Comparison of ENCODE assay signal across 34 cellular contexts in genomic region chr1:25042876-25043580, GRCh38.
"Had no signal": no experiment of that assay in that cellular context is flagged by ENCODE, and none has a peak within 500 bp of the region (broad histone marks: within the 10 kb centered on the region; RNA-seq: fewer than 3 reads in every experiment).

No MANE protein-coding gene starts in this region.

- H3K27ac ChIP-seq: brain microvascular endothelial cell, epithelial cell of prostate, esophagus squamous epithelium, gastroesophageal sphincter, WERI-Rb-1 had no signal

- H3K4me3 Mint-ChIP-seq: activated B cell treated with CpG ODN at 0.5 μM for 24 hours; activated CD8-positive, alpha-beta T cell treated with anti-CD3 and anti-CD28 coated beads for 36 hours; activated naive CD8-positive, alpha-beta T cell; activated T-cell treated with anti-CD3 and anti-CD28 coated beads, Interleukin-2, amount 50 U/mL, for 4 hours; activated T-helper 17 cell treated with anti-CD3 and anti-CD28 coated beads, Interleukin-2, amount 50 U/mL, for 72 hours; central memory CD8-positive, alpha-beta T cell; T-helper 17 cell; T-helper 2 cell treated with Interferon-gamma antibody and Interleukin-4, amounts not matched to agents 5 μg/mL and 100 μg/mL, for 36 hours had no signal

- DNase-seq: activated B cell treated with CpG ODN at 0.5 μM for 24 hours; activated CD4-positive, alpha-beta T cell treated with anti-CD3 and anti-CD28 coated beads for 48 hours; activated CD4-positive, alpha-beta T cell treated with anti-CD3 and anti-CD28 coated beads, Interleukin-2, amount 50 U/mL, for 1 hour; activated CD4-positive, alpha-beta T cell treated with anti-CD3 and anti-CD28 coated beads, Interleukin-2, amount 50 U/mL, for 48 hours; activated CD8-positive, alpha-beta memory T cell treated with anti-CD3 and anti-CD28 coated beads for 24 hours; activated CD8-positive, alpha-beta T cell treated with anti-CD3 and anti-CD28 coated beads for 36 hours; activated effector memory CD4-positive, alpha-beta T cell treated with Interleukin-2 at 50 U/mL for 16 hours; activated gamma-delta T cell treated with Interleukin-2 at 50 U/mL for 16 hours; activated naive CD4-positive, alpha-beta T cell treated with anti-CD3 and anti-CD28 coated beads, Interleukin-2, amount 50 U/mL, for 16 hours; activated naive CD4-positive, alpha-beta T cell treated with Interleukin-2 at 50 U/mL for 16 hours; activated T-cell treated with anti-CD3 and anti-CD28 coated beads, Interleukin-2, amount 50 U/mL, for 4 hours; amniotic stem cell; anterior cingulate cortex; brain microvascular endothelial cell; cortex of kidney; dermis blood vessel endothelial cell; effector CD4-positive, alpha-beta T cell; esophagus squamous epithelium; foreskin melanocyte; T-helper 1 cell; T-helper 17 cell; T1000; WERI-Rb-1 had no signal

- H3K9me3 ChIP-seq: esophagus squamous epithelium had no signal

- H3K4me1 Mint-ChIP-seq: activated T-helper 17 cell treated with anti-CD3 and anti-CD28 coated beads, Interleukin-2, amount 50 U/mL, for 72 hours had no signal

- H3K36me3 Mint-ChIP-seq: activated naive CD8-positive, alpha-beta T cell had no signal

- H3K36me3 ChIP-seq: brain microvascular endothelial cell, esophagus squamous epithelium, gastroesophageal sphincter, WERI-Rb-1 had no signal

- H3K4me3 ChIP-seq: esophagus squamous epithelium, gastroesophageal sphincter had no signal

- FAIRE-seq: astrocyte, colon, endometrium, endothelial cell of umbilical vein had no signal

- H3K27me3 Mint-ChIP-seq: activated B cell treated with CpG ODN at 0.5 μM for 24 hours; activated CD8-positive, alpha-beta T cell treated with anti-CD3 and anti-CD28 coated beads for 36 hours; activated naive CD8-positive, alpha-beta T cell; activated T-helper 17 cell treated with anti-CD3 and anti-CD28 coated beads, Interleukin-2, amount 50 U/mL, for 72 hours; central memory CD8-positive, alpha-beta T cell had no signal

- H3K27ac Mint-ChIP-seq: activated B cell treated with CpG ODN at 0.5 μM for 24 hours; activated CD8-positive, alpha-beta T cell treated with anti-CD3 and anti-CD28 coated beads for 36 hours; activated naive CD8-positive, alpha-beta T cell; activated T-helper 17 cell treated with anti-CD3 and anti-CD28 coated beads, Interleukin-2, amount 50 U/mL, for 72 hours; T-helper 17 cell; T-helper 2 cell treated with Interferon-gamma antibody and Interleukin-4, amounts not matched to agents 5 μg/mL and 100 μg/mL, for 36 hours had no signal

- H3K9me3 Mint-ChIP-seq: activated B cell treated with CpG ODN at 0.5 μM for 24 hours; activated CD8-positive, alpha-beta T cell treated with anti-CD3 and anti-CD28 coated beads for 36 hours; activated T-cell treated with anti-CD3 and anti-CD28 coated beads, Interleukin-2, amount 50 U/mL, for 4 hours; activated T-helper 17 cell treated with anti-CD3 and anti-CD28 coated beads, Interleukin-2, amount 50 U/mL, for 72 hours; central memory CD8-positive, alpha-beta T cell; T-helper 2 cell treated with Interferon-gamma antibody and Interleukin-4, amounts not matched to agents 5 μg/mL and 100 μg/mL, for 36 hours had no signal

- ATAC-seq: activated CD4-positive, CD25-positive, alpha-beta regulatory T cell treated with anti-CD3 and anti-CD28 coated beads, Interleukin-2, amount 50 U/mL, for 24 hours; activated CD8-positive, alpha-beta T cell treated with anti-CD3 and anti-CD28 coated beads for 36 hours; activated T-helper 17 cell treated with anti-CD3 and anti-CD28 coated beads, Interleukin-2, amount 50 U/mL, for 72 hours; gastroesophageal sphincter; T-helper 17 cell had no signal

- H3K4me1 ChIP-seq: esophagus squamous epithelium, gastroesophageal sphincter had no signal

- H3K27me3 ChIP-seq: brain microvascular endothelial cell had no signal
